In the genomic region with DNA sequence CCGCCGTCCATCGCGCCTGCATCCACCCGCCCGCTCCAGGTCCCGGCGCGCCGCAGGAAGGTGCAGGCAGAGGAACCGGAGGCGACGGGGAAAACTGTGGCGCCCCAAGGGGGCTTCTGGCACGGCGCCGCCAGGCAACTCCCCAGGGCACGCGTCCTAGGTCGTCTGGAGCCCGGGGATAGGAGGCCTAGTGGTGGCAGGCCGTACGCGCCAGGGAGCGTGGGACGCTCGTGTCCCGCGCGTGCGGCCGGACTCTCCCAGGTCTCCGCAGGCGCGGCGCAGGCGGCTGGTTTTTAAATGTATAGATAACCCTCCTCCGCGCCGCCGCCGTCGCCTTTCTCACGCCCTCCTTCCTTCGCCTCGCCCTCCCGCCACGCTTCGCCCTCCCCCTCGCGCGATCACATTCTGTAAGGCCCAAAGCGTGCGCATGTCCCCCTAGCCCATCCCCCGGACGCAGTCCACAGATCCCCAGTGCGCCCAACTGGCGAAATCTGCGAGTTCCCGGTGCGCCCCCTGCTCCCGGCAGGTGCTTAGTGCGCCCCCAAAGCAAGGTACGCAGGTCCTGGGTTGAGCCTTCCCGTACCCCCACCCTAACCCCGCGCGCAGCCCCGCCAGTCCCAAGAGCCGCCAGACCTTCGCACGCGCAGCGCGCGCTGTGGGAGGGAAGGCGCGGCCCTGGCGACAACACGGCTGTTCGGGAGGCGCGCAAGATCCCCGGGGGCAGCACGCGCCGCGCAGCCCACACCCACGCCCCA, we compare ENCODE assay signal across 9 cellular contexts. TPM values are rescaled to one million over a fixed set of nuclear protein-coding genes. Genes with fewer than 3 reads are reported as not detected.
DNase-seq lines count a peak whose midpoint lies in the region; ATAC-seq lines count a peak whose summit lies in the region.
"Had no signal": no experiment of that assay in that cellular context is flagged by ENCODE, and none has a peak within 500 bp of the region (broad histone marks: within the 10 kb centered on the region; RNA-seq: fewer than 3 reads in every experiment).

A gene with protein sequence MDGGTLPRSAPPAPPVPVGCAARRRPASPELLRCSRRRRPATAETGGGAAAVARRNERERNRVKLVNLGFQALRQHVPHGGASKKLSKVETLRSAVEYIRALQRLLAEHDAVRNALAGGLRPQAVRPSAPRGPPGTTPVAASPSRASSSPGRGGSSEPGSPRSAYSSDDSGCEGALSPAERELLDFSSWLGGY (minus strand): TSS at position 267 of the 755 bp plus-strand sequence. CDS start 256 bp downstream, at position 11.

- peak within 1 kb of the TSS; percentile 50 for H2AFZ ChIP-seq in ACC112 (ENCODE audit: low read length, unreplicated experiment)

- H3K36me3 ChIP-seq in ACC112 (ENCODE audit: insufficient read depth, low read length) (no peaks in the 10 kb centered on the region), HUES6 (ENCODE audit: control insufficient read depth, insufficient read depth, low read length) (no peaks in the 10 kb centered on the region), mucosa of stomach (ENCODE audit: control insufficient read depth, insufficient read depth, low read length) (no peaks in the 10 kb centered on the region)

- peaks cover 24% of the 10 kb centered on the region for H3K36me3 Mint-ChIP-seq in dendritic cell treated with granulocyte-macrophage colony-stimulating factor and Interleukin-4, amounts not matched to agents 40 ng/mL and 50 ng/mL, for 4 days (ENCODE audit: low read depth)

- H3K4me1 Mint-ChIP-seq in dendritic cell treated with granulocyte-macrophage colony-stimulating factor and Interleukin-4, amounts not matched to agents 40 ng/mL and 50 ng/mL, for 4 days (ENCODE audit: low read depth), result peaks cover 46% of the 10 kb centered on the region

- DNase-seq in G401 (ENCODE audit: low spot score), result no peak

- H3K9ac ChIP-seq in HUES6 (ENCODE audit: low read length), result no peak within 1 kb of the TSS
- peak within 1 kb of the TSS; percentile 57 for H3K9ac ChIP-seq in mucosa of stomach (ENCODE audit: low read length)

- H3K4me1 ChIP-seq in ACC112 (ENCODE audit: control insufficient read depth, insufficient read depth, low read length, unreplicated experiment) (no peaks in the 10 kb centered on the region), HUES6 (ENCODE audit: control insufficient read depth, insufficient read depth, low read length) (peaks cover 11% of the 10 kb centered on the region), mucosa of stomach (ENCODE audit: control insufficient read depth, insufficient read depth, low read length) (peaks cover 27% of the 10 kb centered on the region)

- peak within 1 kb of the TSS; percentile 69 for H3K4me3 ChIP-seq in ACC112 (ENCODE audit: low read depth, low read length)
- H3K4me3 ChIP-seq in HUES6 (ENCODE audit: low read depth, low read length), result peak within 1 kb of the TSS; percentile 58
- peak within 1 kb of the TSS; percentile 36 for H3K4me3 ChIP-seq in mucosa of stomach (ENCODE audit: low read length)

- intact Hi-C loops in dendritic cell treated with granulocyte-macrophage colony-stimulating factor and Interleukin-4, amounts not matched to agents 40 ng/mL and 50 ng/mL, for 4 days (cut with micrococcal nuclease), result loop anchor here (2.0 kb wide), 1 partner anchor 32 kb away; a partner anchor contains a TSS

- H3K9me3 Mint-ChIP-seq in dendritic cell treated with granulocyte-macrophage colony-stimulating factor and Interleukin-4, amounts not matched to agents 40 ng/mL and 50 ng/mL, for 4 days, result no peaks in the 10 kb centered on the region

- in situ Hi-C loops in G401 (cut with HindIII; ENCODE audit: low sequenced_read_pairs), result no loop called here

- H3K27ac ChIP-seq in ACC112 (ENCODE audit: low read depth, low read length) (no peak within 1 kb of the TSS), HUES6 (ENCODE audit: low read depth, low read length) (no peak within 1 kb of the TSS)

- H3K4me3 Mint-ChIP-seq in dendritic cell treated with granulocyte-macrophage colony-stimulating factor and Interleukin-4, amounts not matched to agents 40 ng/mL and 50 ng/mL, for 4 days, result peak within 1 kb of the TSS; percentile 84

- H3K27me3 ChIP-seq in ACC112 (ENCODE audit: insufficient read depth, low read length) (peaks cover 88% of the 10 kb centered on the region), HUES6 (ENCODE audit: control insufficient read depth, insufficient read depth, low read length) (peaks cover 99% of the 10 kb centered on the region), mucosa of stomach (ENCODE audit: control insufficient read depth, insufficient read depth, low read length) (peaks cover 57% of the 10 kb centered on the region)

- no peaks in the 10 kb centered on the region for H3K79me2 ChIP-seq in ACC112 (ENCODE audit: control insufficient read depth, insufficient read depth, low read length, unreplicated experiment)

- H3K27ac Mint-ChIP-seq in dendritic cell treated with granulocyte-macrophage colony-stimulating factor and Interleukin-4, amounts not matched to agents 40 ng/mL and 50 ng/mL, for 4 days, result peak within 1 kb of the TSS; percentile 92

- peaks cover 32% of the 10 kb centered on the region for H3K27me3 Mint-ChIP-seq in dendritic cell treated with granulocyte-macrophage colony-stimulating factor and Interleukin-4, amounts not matched to agents 40 ng/mL and 50 ng/mL, for 4 days

- H3K9me3 ChIP-seq in HUES6 (ENCODE audit: control insufficient read depth, insufficient read depth, low read depth, low read length) (no peaks in the 10 kb centered on the region), mucosa of stomach (ENCODE audit: control insufficient read depth, low read length) (no peaks in the 10 kb centered on the region)

- no peak for ATAC-seq in GM21447 (IDR thresholded peaks at IDR 0.05; ENCODE audit: unreplicated experiment)
- ATAC-seq in GM21360 (IDR thresholded peaks at IDR 0.05; ENCODE audit: unreplicated experiment), result no peak
- no peak for ATAC-seq in GM19328 (IDR thresholded peaks at IDR 0.05; ENCODE audit: unreplicated experiment)

RNA-seq across cellular contexts. Expression of the gene that starts here (rescaled TPM):
- not detected in 2 replicates for total RNA-seq in G401 (2014; rRNA removed; shearing (Covaris generic))
- total RNA-seq: dermis blood vessel endothelial cell had no signal
